1 cellular context compared by ENCODE assay signal in the genomic region with DNA sequence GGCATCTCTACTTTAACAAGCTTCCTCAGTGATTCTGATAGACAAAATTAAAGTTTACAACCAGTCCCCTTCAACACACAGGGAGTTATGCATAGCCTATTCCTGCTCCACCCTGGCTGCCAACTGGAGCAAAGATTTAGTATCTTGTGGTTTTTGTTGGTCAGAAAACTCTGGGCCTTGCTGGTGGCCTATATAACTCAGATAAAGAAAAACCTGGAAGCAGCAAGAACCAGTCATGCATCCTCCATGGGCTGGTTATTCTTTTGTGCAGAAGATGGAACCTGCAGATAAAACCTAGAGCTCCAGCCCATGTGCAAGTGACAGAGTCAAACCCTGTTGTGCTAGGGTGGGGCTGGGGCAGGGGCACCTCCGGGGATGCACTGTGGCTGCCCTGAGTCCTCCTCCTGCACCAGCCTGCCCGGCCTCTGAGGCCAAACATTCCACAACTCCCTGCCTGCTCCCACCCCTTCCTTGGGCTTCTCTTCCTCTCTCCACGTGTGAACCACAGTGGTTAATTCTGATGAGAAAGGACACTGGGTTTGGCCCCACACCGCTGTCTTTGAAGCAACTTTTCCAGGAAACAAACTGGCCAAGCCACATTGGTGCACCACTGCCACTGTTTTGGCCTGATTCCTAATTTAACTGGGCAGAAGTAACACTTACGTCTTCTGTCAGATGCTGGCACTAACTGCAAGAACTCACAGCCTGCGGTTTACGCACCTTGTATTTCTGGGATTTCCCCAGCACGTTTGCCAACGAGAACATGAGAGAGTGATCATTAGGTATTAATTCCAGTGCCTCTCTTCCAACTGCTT.
TF ChIP-seq lines count a peak whose summit lies in the region.

No MANE protein-coding gene starts in this region.

TF ChIP-seq in GM23338, 12 proteins besides CTCF, POLR2A, EP300 and RAD21 (continued from another document):
- TF ChIP-seq, protein P1, sequence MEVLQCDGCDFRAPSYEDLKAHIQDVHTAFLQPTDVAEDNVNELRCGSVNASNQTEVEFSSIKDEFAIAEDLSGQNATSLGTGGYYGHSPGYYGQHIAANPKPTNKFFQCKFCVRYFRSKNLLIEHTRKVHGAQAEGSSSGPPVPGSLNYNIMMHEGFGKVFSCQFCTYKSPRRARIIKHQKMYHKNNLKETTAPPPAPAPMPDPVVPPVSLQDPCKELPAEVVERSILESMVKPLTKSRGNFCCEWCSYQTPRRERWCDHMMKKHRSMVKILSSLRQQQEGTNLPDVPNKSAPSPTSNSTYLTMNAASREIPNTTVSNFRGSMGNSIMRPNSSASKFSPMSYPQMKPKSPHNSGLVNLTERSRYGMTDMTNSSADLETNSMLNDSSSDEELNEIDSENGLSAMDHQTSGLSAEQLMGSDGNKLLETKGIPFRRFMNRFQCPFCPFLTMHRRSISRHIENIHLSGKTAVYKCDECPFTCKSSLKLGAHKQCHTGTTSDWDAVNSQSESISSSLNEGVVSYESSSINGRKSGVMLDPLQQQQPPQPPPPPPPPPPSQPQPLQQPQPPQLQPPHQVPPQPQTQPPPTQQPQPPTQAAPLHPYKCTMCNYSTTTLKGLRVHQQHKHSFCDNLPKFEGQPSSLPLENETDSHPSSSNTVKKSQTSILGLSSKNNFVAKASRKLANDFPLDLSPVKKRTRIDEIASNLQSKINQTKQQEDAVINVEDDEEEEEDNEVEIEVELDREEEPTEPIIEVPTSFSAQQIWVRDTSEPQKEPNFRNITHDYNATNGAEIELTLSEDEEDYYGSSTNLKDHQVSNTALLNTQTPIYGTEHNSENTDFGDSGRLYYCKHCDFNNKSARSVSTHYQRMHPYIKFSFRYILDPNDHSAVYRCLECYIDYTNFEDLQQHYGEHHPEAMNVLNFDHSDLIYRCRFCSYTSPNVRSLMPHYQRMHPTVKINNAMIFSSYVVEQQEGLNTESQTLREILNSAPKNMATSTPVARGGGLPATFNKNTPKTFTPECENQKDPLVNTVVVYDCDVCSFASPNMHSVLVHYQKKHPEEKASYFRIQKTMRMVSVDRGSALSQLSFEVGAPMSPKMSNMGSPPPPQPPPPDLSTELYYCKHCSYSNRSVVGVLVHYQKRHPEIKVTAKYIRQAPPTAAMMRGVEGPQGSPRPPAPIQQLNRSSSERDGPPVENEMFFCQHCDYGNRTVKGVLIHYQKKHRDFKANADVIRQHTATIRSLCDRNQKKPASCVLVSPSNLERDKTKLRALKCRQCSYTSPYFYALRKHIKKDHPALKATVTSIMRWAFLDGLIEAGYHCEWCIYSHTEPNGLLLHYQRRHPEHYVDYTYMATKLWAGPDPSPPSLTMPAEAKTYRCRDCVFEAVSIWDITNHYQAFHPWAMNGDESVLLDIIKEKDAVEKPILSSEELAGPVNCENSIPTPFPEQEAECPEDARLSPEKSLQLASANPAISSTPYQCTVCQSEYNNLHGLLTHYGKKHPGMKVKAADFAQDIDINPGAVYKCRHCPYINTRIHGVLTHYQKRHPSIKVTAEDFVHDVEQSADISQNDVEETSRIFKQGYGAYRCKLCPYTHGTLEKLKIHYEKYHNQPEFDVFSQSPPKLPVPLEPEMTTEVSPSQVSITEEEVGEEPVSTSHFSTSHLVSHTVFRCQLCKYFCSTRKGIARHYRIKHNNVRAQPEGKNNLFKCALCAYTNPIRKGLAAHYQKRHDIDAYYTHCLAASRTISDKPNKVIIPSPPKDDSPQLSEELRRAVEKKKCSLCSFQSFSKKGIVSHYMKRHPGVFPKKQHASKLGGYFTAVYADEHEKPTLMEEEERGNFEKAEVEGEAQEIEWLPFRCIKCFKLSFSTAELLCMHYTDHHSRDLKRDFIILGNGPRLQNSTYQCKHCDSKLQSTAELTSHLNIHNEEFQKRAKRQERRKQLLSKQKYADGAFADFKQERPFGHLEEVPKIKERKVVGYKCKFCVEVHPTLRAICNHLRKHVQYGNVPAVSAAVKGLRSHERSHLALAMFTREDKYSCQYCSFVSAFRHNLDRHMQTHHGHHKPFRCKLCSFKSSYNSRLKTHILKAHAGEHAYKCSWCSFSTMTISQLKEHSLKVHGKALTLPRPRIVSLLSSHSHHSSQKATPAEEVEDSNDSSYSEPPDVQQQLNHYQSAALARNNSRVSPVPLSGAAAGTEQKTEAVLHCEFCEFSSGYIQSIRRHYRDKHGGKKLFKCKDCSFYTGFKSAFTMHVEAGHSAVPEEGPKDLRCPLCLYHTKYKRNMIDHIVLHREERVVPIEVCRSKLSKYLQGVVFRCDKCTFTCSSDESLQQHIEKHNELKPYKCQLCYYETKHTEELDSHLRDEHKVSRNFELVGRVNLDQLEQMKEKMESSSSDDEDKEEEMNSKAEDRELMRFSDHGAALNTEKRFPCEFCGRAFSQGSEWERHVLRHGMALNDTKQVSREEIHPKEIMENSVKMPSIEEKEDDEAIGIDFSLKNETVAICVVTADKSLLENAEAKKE (CRISPR knock-in tag; IDR thresholded peaks at IDR 0.05): no peak
- TF ChIP-seq ZNF331 (CRISPR knock-in tag; IDR thresholded peaks at IDR 0.05; ENCODE audit: low read depth): no peak
